ENCODE assay signal across 1 cellular context in genomic region chr7:3899559-3899991, GRCh38.
TF ChIP-seq lines count a peak whose summit lies in the region.

No MANE protein-coding gene starts in this region.

TF ChIP-seq in H1, 55 proteins besides CTCF, POLR2A, EP300 and RAD21:
- TF ChIP-seq SAP30 (IDR thresholded peaks at IDR 0.05; ENCODE audit: insufficient read depth, insufficient replicate concordance, low read length), result no peak
- no peak for TF ChIP-seq USF2 (IDR thresholded peaks at IDR 0.05; ENCODE audit: low read length)
- TF ChIP-seq HDAC2 (IDR thresholded peaks at IDR 0.05; ENCODE audit: borderline replicate concordance in 1 of 2, low read depth in 2 of 2, low read length in 2 of 2), result no peak
- no peak for TF ChIP-seq MAFK (IDR thresholded peaks at IDR 0.05; ENCODE audit: low read depth, low read length)
- TF ChIP-seq HDAC6 (IDR thresholded peaks at IDR 0.05; ENCODE audit: low read depth, low read length), result no peak
- TF ChIP-seq BACH1 (IDR thresholded peaks at IDR 0.05; ENCODE audit: low read length), result no peak
- no peak for TF ChIP-seq CBX8 (IDR thresholded peaks at IDR 0.05; ENCODE audit: borderline replicate concordance, low read depth, low read length)
- no peak for TF ChIP-seq RBBP5 (IDR thresholded peaks at IDR 0.05; ENCODE audit: borderline replicate concordance, low read depth, low read length)
- no peak for TF ChIP-seq GABPA (IDR thresholded peaks at IDR 0.05; ENCODE audit: borderline replicate concordance, insufficient read depth, low read length)
- TF ChIP-seq POU5F1 (IDR thresholded peaks at IDR 0.05; ENCODE audit: low read depth, low read length), result no peak
- no peak for TF ChIP-seq TBP (IDR thresholded peaks at IDR 0.05; ENCODE audit: low read depth, low read length)
- TF ChIP-seq MAX (IDR thresholded peaks at IDR 0.05), result no peak
